ENCODE assay signal across 35 cellular contexts in genomic region chr12:69480698-69481097, GRCh38. TPM values are rescaled to one million over a fixed set of nuclear protein-coding genes. Genes with fewer than 3 reads are reported as not detected.
DNase-seq lines count a peak whose midpoint lies in the region; ATAC-seq, FAIRE-seq and TF ChIP-seq lines count a peak whose summit lies in the region.
"Had no signal": no experiment of that assay in that cellular context is flagged by ENCODE, and none has a peak within 500 bp of the region (broad histone marks: within the 10 kb centered on the region; RNA-seq: fewer than 3 reads in every experiment).

No MANE protein-coding gene starts in this region.

- H3K4me1 Mint-ChIP-seq in WTC11, result peaks cover 26% of the 10 kb centered on the region

- POLR2A ChIA-PET in WTC11 (lab: Charles Lee) (no interaction called here), K562 (lab: Yijun Ruan, JAX) (interaction anchor here (1.0 kb wide), 1 partner anchor 15 kb away, joined by 4 read pairs; no protein-coding TSS in a partner anchor)

- CTCF ChIA-PET in WTC11 (lab: Charles Lee), result interaction anchor here (1.1 kb wide), 2 partner anchors 16 to 86 kb away, joined by 3 read pairs; no protein-coding TSS in a partner anchor
- CTCF ChIA-PET in K562 (lab: Yijun Ruan, JAX; ENCODE audit: low intra/inter-chr PET ratio), result interaction anchor here (0.7 kb wide), 1 partner anchor 1868 kb away, joined by 4 read pairs; no protein-coding TSS in a partner anchor

- H3K27ac Mint-ChIP-seq in WTC11, result peak overlapping the region; percentile 23; the same call in 1 of the 2 replicates
- H3K27ac Mint-ChIP-seq: B cell; CD14-positive monocyte; CD4-positive, alpha-beta T cell; CD4-positive, CD25-positive, alpha-beta regulatory T cell; CD8-positive, alpha-beta memory T cell; CD8-positive, alpha-beta T cell had no signal

- intact Hi-C loops in K562 (cut with micrococcal nuclease), result no loop called here

- H3K4me1 ChIP-seq in K562 (replicated peaks in 1 of 2; ENCODE audit: control insufficient read depth in 2 of 2, insufficient read depth in 2 of 2, low read length in 2 of 2) (peaks cover 0 to 8% of the 10 kb centered on the region in 2 experiments; a peak in 3 of 5 replicates), trophoblast cell (ENCODE audit: control insufficient read depth in 1 of 2, insufficient read depth in 2 of 2, low read length in 2 of 2) (peaks cover 0 to 2% of the 10 kb centered on the region in 2 experiments)
- H3K4me1 ChIP-seq: BLaER1 had no signal

- H2BK12ac ChIP-seq in trophoblast cell (ENCODE audit: low read length), result no peak overlapping the region

- no TSS peak for BruUV-seq in K562 (replicated peaks; lab: Mats Ljungman, UMichigan)

- FAIRE-seq in K562 (lab: Jason Lieb, UNC), result no peak
- FAIRE-seq: A204.1, A549, D721Med had no signal

- H3K14ac ChIP-seq in trophoblast cell (ENCODE audit: low read length), result no peak overlapping the region

- H4K91ac ChIP-seq in trophoblast cell (ENCODE audit: low read depth, low read length), result no peak overlapping the region

- no peak for DNase-seq in WTC11 (ENCODE audit: low spot score)
- no peak for DNase-seq in K562 (ENCODE audit: extremely low read depth in 1 of 4, low spot score in 3 of 4)
- no peak for DNase-seq in trophoblast cell
- no peak for DNase-seq in Kasumi-1 (lab: John Stamatoyannopoulos, UW)
- DNase-seq in NCI-H748 (lab: John Stamatoyannopoulos, UW; ENCODE audit: unreplicated experiment), result no peak
- no peak for DNase-seq in NOMO-1 treated with DMSO at 0.1 percent for 48 hours (lab: John Stamatoyannopoulos, UW; ENCODE audit: unreplicated experiment)
- DNase-seq: 8988T; ACHN; AML-193; BE2C; C1 segment of cervical spinal cord; Caco-2; Calu3; CD4-positive, alpha-beta memory T cell; CD4-positive, alpha-beta T cell; CD4-positive, CD25-positive, alpha-beta regulatory T cell; CD8-positive, alpha-beta memory T cell; CD8-positive, alpha-beta T cell; COR-L47; DMS 273 treated with DMSO at 0.1 percent for 48 hours; DMS153; DMS53; DMS79; DMS79 treated with DMSO at 0.1 percent for 48 hours; DND-41; EL had no signal

- in situ Hi-C loops in K562 (cut with MboI), result no loop called here

- H3K4me2 ChIP-seq in K562 (ENCODE audit: insufficient read depth, low read length) (no peak overlapping the region), trophoblast cell (ENCODE audit: low read length) (no peak overlapping the region)
- H3K4me2 ChIP-seq: A549; BLaER1; BLaER1 treated with 17β-estradiol and CSF1 and Interleukin-3, amounts not matched to agents 10 nM and 100 nM had no signal

- no peaks in the 10 kb centered on the region for H3K9me1 ChIP-seq in K562 (ENCODE audit: control insufficient read depth, insufficient read depth, low read length)

- H3K9ac ChIP-seq in K562 (ENCODE audit: insufficient read depth in 1 of 2, low read depth in 2 of 2, low read length in 2 of 2) (no peak overlapping the region), trophoblast cell (ENCODE audit: low read length) (no peak overlapping the region)
- H3K9ac ChIP-seq: BLaER1; BLaER1 treated with 17β-estradiol and CSF1 and Interleukin-3, amounts not matched to agents 10 nM and 100 nM had no signal

- H4K20me1 ChIP-seq in K562 (replicated peaks; ENCODE audit: control insufficient read depth, insufficient read depth, low read length), result no peaks in the 10 kb centered on the region

- H3K18ac ChIP-seq in trophoblast cell (ENCODE audit: low read length), result no peak overlapping the region

- no peak overlapping the region for H3K4me3 Mint-ChIP-seq in WTC11
- H3K4me3 Mint-ChIP-seq: B cell; CD14-positive monocyte; CD4-positive, alpha-beta T cell; CD8-positive, alpha-beta memory T cell; CD8-positive, alpha-beta T cell had no signal

- no peaks in the 10 kb centered on the region for H3K79me1 ChIP-seq in trophoblast cell (ENCODE audit: low read length)

- 71% methylated on average over 4 of the region's 4 CpGs for WGBS in K562 (ENCODE audit: insufficient coverage, low coverage, missing lambda C conversion rate)
- no CpG with 5 or more reads among the region's 4 CpGs for WGBS in trophoblast cell (ENCODE audit: extremely low coverage, insufficient coverage, insufficient read length)

- no peaks in the 10 kb centered on the region; the same call in 1 of the 2 replicates for H3K36me3 Mint-ChIP-seq in WTC11

- no peak overlapping the region for H4K8ac ChIP-seq in trophoblast cell (ENCODE audit: low read depth, low read length)

- no peaks in the 10 kb centered on the region for H3K27me3 Mint-ChIP-seq in WTC11 (ENCODE audit: low read depth)
- H3K27me3 Mint-ChIP-seq: B cell; CD4-positive, alpha-beta memory T cell; CD4-positive, alpha-beta T cell; CD4-positive, CD25-positive, alpha-beta regulatory T cell; CD8-positive, alpha-beta memory T cell had no signal

- TF ChIP-seq POLR2A in K562 (conservative IDR thresholded peaks at IDR 0.05), result no peak

- ATAC-seq in WTC11 (no peak), K562 (no peak)
- ATAC-seq: A549; CD8-positive, alpha-beta T cell had no signal

- no peak overlapping the region for H2BK5ac ChIP-seq in trophoblast cell (ENCODE audit: low read depth, low read length, poor library complexity)

- TF ChIP-seq RAD21 in K562 (CRISPR knock-in tag; conservative IDR thresholded peaks at IDR 0.05 in 1 of 2, IDR thresholded peaks at IDR 0.05 in 1 of 2), result no peak

- H2AFZ ChIP-seq in K562 (ENCODE audit: low read depth, low read length), result no peak overlapping the region
- H2AFZ ChIP-seq in trophoblast cell (ENCODE audit: insufficient read depth, low read length, poor library complexity), result no peak overlapping the region

- H3K27ac ChIP-seq in K562 (ENCODE audit: extremely low read depth, low read depth, low read length) (no peak overlapping the region), trophoblast cell (ENCODE audit: low read depth, low read length) (no peak overlapping the region)
- H3K27ac ChIP-seq: 22Rv1; A549; BLaER1; BLaER1 treated with 17β-estradiol and CSF1 and Interleukin-3, amounts not matched to agents 10 nM and 100 nM; C4-2B had no signal

- H3K9me3 ChIP-seq in K562 (replicated peaks; ENCODE audit: control insufficient read depth, insufficient read depth, low read depth, low read length), result no peaks in the 10 kb centered on the region; the same call in 1 of the 2 replicates
- no peaks in the 10 kb centered on the region for H3K9me3 ChIP-seq in trophoblast cell (ENCODE audit: insufficient read depth, low read depth, low read length)
- H3K9me3 ChIP-seq: A549, BE2C, Caco-2 had no signal

- H3K36me3 ChIP-seq in K562 (ENCODE audit: control insufficient read depth, insufficient read depth, low read length) (peaks cover 7% of the 10 kb centered on the region; the same call in 1 of the 3 replicates), trophoblast cell (ENCODE audit: control insufficient read depth in 1 of 2, insufficient read depth in 2 of 2, low read length in 2 of 2) (peaks cover 0 to 2% of the 10 kb centered on the region in 2 experiments)
- H3K36me3 ChIP-seq: BE2C had no signal

- H2BK120ac ChIP-seq in trophoblast cell (ENCODE audit: insufficient read depth, low read length, poor library complexity), result no peak overlapping the region

- no peak overlapping the region for H2AK5ac ChIP-seq in trophoblast cell (ENCODE audit: low read length)

- H3K27me3 ChIP-seq in K562 (ENCODE audit: control insufficient read depth in 2 of 2, insufficient read depth in 2 of 2, low read length in 2 of 2) (no peaks in the 10 kb centered on the region), trophoblast cell (ENCODE audit: insufficient read depth, low read length) (no peaks in the 10 kb centered on the region)
- H3K27me3 ChIP-seq: BE2C; BLaER1; BLaER1 treated with 17β-estradiol and CSF1 and Interleukin-3, amounts not matched to agents 10 nM and 100 nM had no signal

- no peak overlapping the region for H3K23ac ChIP-seq in trophoblast cell (ENCODE audit: low read length)

- H4K12ac ChIP-seq in trophoblast cell (ENCODE audit: low read depth, low read length), result no peak overlapping the region

- peak overlapping the region; percentile 79 for H3K4ac ChIP-seq in trophoblast cell (ENCODE audit: low read depth, low read length)

- no peak for TF ChIP-seq CTCF in WTC11 (IDR thresholded peaks at IDR 0.05)
- TF ChIP-seq CTCF in K562 (IDR thresholded peaks at IDR 0.05 in 2 of 3, conservative IDR thresholded peaks at IDR 0.05 in 1 of 3; ENCODE audit: insufficient read depth in 2 of 3, low read depth in 1 of 3, low read length in 3 of 3), result no peak

- peaks cover 85% of the 10 kb centered on the region for H3K79me2 ChIP-seq in K562 (ENCODE audit: control insufficient read depth, insufficient read depth, low read length)
- H3K79me2 ChIP-seq in trophoblast cell (ENCODE audit: control insufficient read depth, insufficient read depth, low read length, poor library complexity), result peaks cover 3% of the 10 kb centered on the region

- TF ChIP-seq EP300 in K562 (IDR thresholded peaks at IDR 0.05; ENCODE audit: low read length), result no peak

- H3K4me3 ChIP-seq in K562 (no peak overlapping the region), trophoblast cell (ENCODE audit: low read depth, low read length) (no peak overlapping the region)
- H3K4me3 ChIP-seq: A549; BLaER1; BLaER1 treated with 17β-estradiol and CSF1 and Interleukin-3, amounts not matched to agents 10 nM and 100 nM had no signal

- H3K9me3 Mint-ChIP-seq in WTC11, result no peaks in the 10 kb centered on the region
- H3K9me3 Mint-ChIP-seq: CD4-positive, alpha-beta memory T cell; CD4-positive, alpha-beta T cell; CD8-positive, alpha-beta memory T cell; CD8-positive, alpha-beta T cell had no signal

TF ChIP-seq in WTC11, 78 proteins besides CTCF, POLR2A, EP300 and RAD21 (continues in another document):
- TF ChIP-seq TEAD1 (CRISPR knock-in tag; IDR thresholded peaks at IDR 0.05), result no peak

TF ChIP-seq in K562, 482 proteins besides CTCF, POLR2A, EP300 and RAD21 (continues in another document):
- no peak for TF ChIP-seq C11orf30 (IDR thresholded peaks at IDR 0.05; ENCODE audit: low read depth)

RNA-seq across cellular contexts. Expression of gene FRS2, which starts 10.5 kb away (rescaled TPM):
- total RNA-seq in WTC11 (2021), result 23.7 to 26.7 TPM (median 26.1 TPM) in 3 replicates
- 11.4 and 24.6 TPM in 2 replicates for total RNA-seq in K562 (2011; cell fraction: chromatin; rRNA removed; ENCODE audit: low replicate concordance)
- total RNA-seq in K562 (2011; cell fraction: nucleolus; rRNA removed), result 15.5 and 16.3 TPM in 2 replicates
- total RNA-seq in K562 (2011; cell fraction: nucleoplasm; rRNA removed), result 16.4 and 19.5 TPM in 2 replicates
- total RNA-seq in K562 (2014; rRNA removed), result 3.9 and 5.8 TPM in 2 replicates
- 6.4 and 8.1 TPM in 2 replicates for total RNA-seq in K562 (2014; rRNA removed; fragmentation: Illumina TruSeq; extraction: Trizol)
- 9.1 and 9.4 TPM in 2 replicates for total RNA-seq in K562 (2015; rRNA removed; fragmentation: Illumina TruSeq; extraction: Trizol)
- 8.3 and 8.5 TPM in 2 replicates for total RNA-seq in K562 (2021)
- polyA plus RNA-seq in K562 (2011; rRNA removed), result 8.2 and 8.8 TPM in 2 replicates
- 1.9 and 3.7 TPM in 2 replicates for polyA plus RNA-seq in K562 (2011; cell fraction: cytosol; rRNA removed)
- 9.8 and 12.2 TPM in 2 replicates for polyA plus RNA-seq in K562 (2011; cell fraction: nucleus; rRNA removed)
- polyA plus RNA-seq in K562 (2012), result 4.3 TPM in 2 replicates
- polyA plus RNA-seq in K562 (2014; fragmentation: Illumina TruSeq; extraction: Trizol), result 5.3 and 6.0 TPM in 2 replicates
- 1 to 10 TPM; 1.0 to 1.5 TPM for polyA plus RNA-seq in K562 (2014; fragmentation: Nextera tagmentation; extraction: Ambion mirVana)
- polyA plus RNA-seq in K562 (2014; rRNA removed), result 3.4 and 3.7 TPM in 2 replicates
- polyA minus RNA-seq in K562 (2011; rRNA and poly(A)+ RNA removed), result 17.4 and 20.9 TPM in 2 replicates
- 4.6 and 5.4 TPM in 2 replicates for polyA minus RNA-seq in K562 (2011; cell fraction: cytosol; rRNA and poly(A)+ RNA removed)
- polyA minus RNA-seq in K562 (2011; cell fraction: nucleus; rRNA and poly(A)+ RNA removed), result 20.5 and 23.0 TPM in 2 replicates
- 19.9 and 20.5 TPM in 2 replicates for polyA plus RNA-seq in trophoblast cell (2013)
